ENCODE assay signal across 12 cellular contexts in genomic region chr22:43275545-43275981, GRCh38.
DNase-seq lines count a peak whose midpoint lies in the region; ATAC-seq, FAIRE-seq and TF ChIP-seq lines count a peak whose summit lies in the region.
"Had no signal": no experiment of that assay in that cellular context is flagged by ENCODE, and none has a peak within 500 bp of the region (broad histone marks: within the 10 kb centered on the region; RNA-seq: fewer than 3 reads in every experiment).

No MANE protein-coding gene starts in this region.

- H3K27me3 ChIP-seq in RWPE2 (ENCODE audit: insufficient read depth, poor library complexity, severe bottlenecking): no peaks in the 10 kb centered on the region

- no peaks in the 10 kb centered on the region for H3K36me3 ChIP-seq in RWPE2 (ENCODE audit: low read depth)
- H3K36me3 ChIP-seq: cardiac muscle cell had no signal

- H3K27ac ChIP-seq in RWPE2 (ENCODE audit: poor library complexity, severe bottlenecking) (no peak overlapping the region), epithelial cell of prostate (no peak overlapping the region)
- H3K27ac ChIP-seq: cardiac muscle cell had no signal

- peaks cover 1% of the 10 kb centered on the region for H3K4me1 Mint-ChIP-seq in activated naive CD8-positive, alpha-beta T cell treated with anti-CD3 and anti-CD28 coated beads, Interleukin-2, amount 50 U/mL, for 24 hours
- no peaks in the 10 kb centered on the region for H3K4me1 Mint-ChIP-seq in activated naive CD8-positive, alpha-beta T cell treated with anti-CD3 and anti-CD28 coated beads for 36 hours
- peaks cover 0 to 3% (median 0%) of the 10 kb centered on the region in 3 donors for H3K4me1 Mint-ChIP-seq in T-cell

- H3K36me3 Mint-ChIP-seq in activated naive CD8-positive, alpha-beta T cell treated with anti-CD3 and anti-CD28 coated beads, Interleukin-2, amount 50 U/mL, for 24 hours (ENCODE audit: low read depth): no peaks in the 10 kb centered on the region
- H3K36me3 Mint-ChIP-seq in activated naive CD8-positive, alpha-beta T cell treated with anti-CD3 and anti-CD28 coated beads for 36 hours: no peaks in the 10 kb centered on the region
- no peaks in the 10 kb centered on the region for H3K36me3 Mint-ChIP-seq in T-cell

- H3K4me3 Mint-ChIP-seq in activated naive CD8-positive, alpha-beta T cell treated with anti-CD3 and anti-CD28 coated beads, Interleukin-2, amount 50 U/mL, for 24 hours: no peak overlapping the region
- no peak overlapping the region for H3K4me3 Mint-ChIP-seq in activated naive CD8-positive, alpha-beta T cell treated with anti-CD3 and anti-CD28 coated beads for 36 hours
- no peak overlapping the region for H3K4me3 Mint-ChIP-seq in T-cell

- H3K9me3 Mint-ChIP-seq in activated naive CD8-positive, alpha-beta T cell treated with anti-CD3 and anti-CD28 coated beads, Interleukin-2, amount 50 U/mL, for 24 hours: no peaks in the 10 kb centered on the region
- no peaks in the 10 kb centered on the region for H3K9me3 Mint-ChIP-seq in activated naive CD8-positive, alpha-beta T cell treated with anti-CD3 and anti-CD28 coated beads for 36 hours
- H3K9me3 Mint-ChIP-seq in T-cell: no peaks in the 10 kb centered on the region

- POLR2A ChIA-PET in T-cell (lab: Charles Lee): no interaction called here

- no peaks in the 10 kb centered on the region for H3K4me1 ChIP-seq in RWPE2 (ENCODE audit: insufficient read depth, poor library complexity, severe bottlenecking)

- no peaks in the 10 kb centered on the region for H3K27me3 Mint-ChIP-seq in activated naive CD8-positive, alpha-beta T cell treated with anti-CD3 and anti-CD28 coated beads, Interleukin-2, amount 50 U/mL, for 24 hours
- peaks cover 4% of the 10 kb centered on the region for H3K27me3 Mint-ChIP-seq in activated naive CD8-positive, alpha-beta T cell treated with anti-CD3 and anti-CD28 coated beads for 36 hours
- H3K27me3 Mint-ChIP-seq in T-cell: peaks cover 0 to 7% of the 10 kb centered on the region in 2 donors

- no peak overlapping the region for H3K4me3 ChIP-seq in RWPE2 (ENCODE audit: severe bottlenecking)
- H3K4me3 ChIP-seq: cardiac muscle cell had no signal

- ATAC-seq in activated naive CD8-positive, alpha-beta T cell treated with anti-CD3 and anti-CD28 coated beads, Interleukin-2, amount 50 U/mL, for 24 hours: peak; percentile 26
- ATAC-seq in RWPE2 (ENCODE audit: low read depth): peak; percentile 47; the same call in 1 of the 3 replicates
- ATAC-seq in T-cell (replicated peaks in 1 of 4): no peak

- H3K27ac Mint-ChIP-seq in activated naive CD8-positive, alpha-beta T cell treated with anti-CD3 and anti-CD28 coated beads, Interleukin-2, amount 50 U/mL, for 24 hours: no peak overlapping the region
- H3K27ac Mint-ChIP-seq in activated naive CD8-positive, alpha-beta T cell treated with anti-CD3 and anti-CD28 coated beads for 36 hours: no peak overlapping the region
- H3K27ac Mint-ChIP-seq in T-cell: no peak overlapping the region

- TF ChIP-seq CTCF in RWPE2 (IDR thresholded peaks at IDR 0.05; ENCODE audit: poor library complexity, severe bottlenecking): no peak

- peaks cover 2% of the 10 kb centered on the region for H3K9me3 ChIP-seq in RWPE2 (ENCODE audit: severe bottlenecking)

- FAIRE-seq in urothelium cell line (lab: Jason Lieb, UNC): no peak
- FAIRE-seq: G401.6 had no signal

- CTCF ChIA-PET in T-cell (lab: Charles Lee): no interaction called here

- DNase-seq in activated naive CD8-positive, alpha-beta T cell treated with anti-CD3 and anti-CD28 coated beads, Interleukin-2, amount 50 U/mL, for 24 hours: no peak
- no peak for DNase-seq in activated naive CD8-positive, alpha-beta T cell treated with anti-CD3 and anti-CD28 coated beads for 36 hours
- DNase-seq in RWPE2 (ENCODE audit: low spot score) (no peak), epithelial cell of prostate (ENCODE audit: low read depth, low spot score) (peak; percentile 53), urothelium cell line (ENCODE audit: low spot score) (peak; percentile 60), AG08395 (ENCODE audit: low spot score) (no peak), NCI-H1105 treated with DMSO at 0.1 percent for 48 hours (lab: John Stamatoyannopoulos, UW) (no peak), T-cell (no peak)
- DNase-seq: NCI-H446 treated with DMSO at 0.1 percent for 48 hours, T-helper 1 cell had no signal

Comparison
In these comparisons a context has a peak if more than half of its experiments do, and no peak if none do; other contexts are left out.
1. ATAC-seq: peak in activated naive CD8-positive, alpha-beta T cell treated with anti-CD3 and anti-CD28 coated beads, Interleukin-2, amount 50 U/mL, for 24 hours (single experiment) and RWPE2 (single experiment); none in T-cell (0 of 4).
2. DNase-seq: peak in epithelial cell of prostate (single experiment) and urothelium cell line (single experiment); none in activated naive CD8-positive, alpha-beta T cell treated with anti-CD3 and anti-CD28 coated beads, Interleukin-2, amount 50 U/mL, for 24 hours (single experiment), activated naive CD8-positive, alpha-beta T cell treated with anti-CD3 and anti-CD28 coated beads for 36 hours (single experiment), RWPE2 (single experiment), AG08395 (single experiment), NCI-H1105 treated with DMSO at 0.1 percent for 48 hours (single experiment) and T-cell (0 of 34).